Comparison of ENCODE assay signal across 10 cellular contexts in the genomic region with DNA sequence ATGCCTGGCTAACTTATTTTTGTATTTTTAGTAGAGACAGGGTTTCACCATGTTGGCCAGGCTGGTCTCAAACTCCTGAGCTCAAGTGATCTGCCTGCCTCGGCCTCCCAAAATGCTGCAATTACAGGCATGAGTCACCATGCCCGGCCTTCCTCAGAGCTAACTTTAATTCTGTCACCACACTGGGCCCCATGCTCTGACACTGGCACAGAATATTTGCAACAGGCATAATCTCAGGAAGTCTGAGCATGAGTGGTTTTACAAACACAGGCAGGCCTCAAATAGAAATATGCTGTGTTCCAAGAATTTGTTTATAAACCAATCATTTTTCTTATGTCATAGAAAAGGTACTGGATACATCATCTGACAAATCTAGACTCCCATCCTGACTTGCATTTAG.
DNase-seq lines count a peak whose midpoint lies in the region; ATAC-seq lines count a peak whose summit lies in the region.
"Had no signal": no experiment of that assay in that cellular context is flagged by ENCODE, and none has a peak within 500 bp of the region (broad histone marks: within the 10 kb centered on the region; RNA-seq: fewer than 3 reads in every experiment).

No MANE protein-coding gene starts in this region.

- ATAC-seq in HG03097 (IDR thresholded peaks at IDR 0.05; ENCODE audit: low FRiP score, unreplicated experiment) (no peak), HG03354 (IDR thresholded peaks at IDR 0.05; ENCODE audit: poor library complexity, severe bottlenecking, unreplicated experiment) (no peak), HG02678 (IDR thresholded peaks at IDR 0.05; ENCODE audit: unreplicated experiment) (no peak), HG02938 (IDR thresholded peaks at IDR 0.05; ENCODE audit: unreplicated experiment) (no peak)

- DNase-seq in stimulated activated CD4-positive, alpha-beta T cell treated with anti-CD3 and anti-CD28 coated beads, Interleukin-1b, Interleukin-23, amount 100 ng/mL, for 48 hours: peak; percentile 56
- DNase-seq in stimulated activated CD4-positive, alpha-beta T cell treated with anti-CD3 and anti-CD28 coated beads, Interleukin-4, amount 100 ng/mL, for 1 hour: no peak
- peak; percentile 16 to 43 for DNase-seq in activated CD4-positive, alpha-beta T cell treated with anti-CD3 and anti-CD28 coated beads for 4 hours
- peak; percentile 24 for DNase-seq in fibroblast of gingiva (ENCODE audit: low read depth)
- DNase-seq: effector CD4-positive, alpha-beta T cell; NCI-H446 treated with DMSO at 0.1 percent for 48 hours had no signal
